ENCODE assay signal across 11 cellular contexts in genomic region chr12:45122776-45123380, GRCh38.
DNase-seq lines count a peak whose midpoint lies in the region; ATAC-seq and TF ChIP-seq lines count a peak whose summit lies in the region.
"Had no signal": no experiment of that assay in that cellular context is flagged by ENCODE, and none has a peak within 500 bp of the region (broad histone marks: within the 10 kb centered on the region; RNA-seq: fewer than 3 reads in every experiment).

No MANE protein-coding gene starts in this region.

- ATAC-seq in GM19035 (IDR thresholded peaks at IDR 0.05; ENCODE audit: unreplicated experiment) (no peak), HG03280 (IDR thresholded peaks at IDR 0.05; ENCODE audit: unreplicated experiment) (no peak), HG03469 (IDR thresholded peaks at IDR 0.05; ENCODE audit: unreplicated experiment) (no peak)
- ATAC-seq: activated T-helper 17 cell treated with anti-CD3 and anti-CD28 coated beads, Interleukin-2, amount 50 U/mL, for 72 hours had no signal

- no peaks in the 10 kb centered on the region for H3K4me1 Mint-ChIP-seq in endothelial cell (ENCODE audit: unreplicated experiment)
- H3K4me1 Mint-ChIP-seq: activated T-helper 17 cell treated with anti-CD3 and anti-CD28 coated beads, Interleukin-2, amount 50 U/mL, for 72 hours; CD4-positive, CD25-positive, alpha-beta regulatory T cell had no signal

- H3K9me3 Mint-ChIP-seq in endothelial cell (ENCODE audit: unreplicated experiment) = no peaks in the 10 kb centered on the region
- H3K9me3 Mint-ChIP-seq: activated T-helper 17 cell treated with anti-CD3 and anti-CD28 coated beads, Interleukin-2, amount 50 U/mL, for 72 hours had no signal

- TF ChIP-seq CTCF in endothelial cell (IDR thresholded peaks at IDR 0.05; ENCODE audit: unreplicated experiment) (no peak), retinal pigment epithelial cell (conservative IDR thresholded peaks at IDR 0.05; ENCODE audit: low read depth, low read length) (peak; percentile 71)

- peak; percentile 3 for DNase-seq in NCI-H2227 (lab: John Stamatoyannopoulos, UW; ENCODE audit: unreplicated experiment)
- DNase-seq in NCI-H2227 treated with DMSO at 0.1 percent for 48 hours (lab: John Stamatoyannopoulos, UW) = no peak
- peak; percentile 21 to 53 for DNase-seq in NCI-H526 (lab: John Stamatoyannopoulos, UW)
- DNase-seq in endothelial cell (ENCODE audit: low spot score) = peak; percentile 14
- peak; percentile 31 for DNase-seq in retinal pigment epithelial cell (ENCODE audit: low read depth)
- DNase-seq: CD4-positive, CD25-positive, alpha-beta regulatory T cell had no signal

- H3K4me3 Mint-ChIP-seq in endothelial cell (ENCODE audit: unreplicated experiment) = no peak overlapping the region
- H3K4me3 Mint-ChIP-seq: activated T-helper 17 cell treated with anti-CD3 and anti-CD28 coated beads, Interleukin-2, amount 50 U/mL, for 72 hours; CD4-positive, CD25-positive, alpha-beta regulatory T cell had no signal

- no peak overlapping the region for H3K27ac Mint-ChIP-seq in endothelial cell (ENCODE audit: unreplicated experiment)
- H3K27ac Mint-ChIP-seq: activated T-helper 17 cell treated with anti-CD3 and anti-CD28 coated beads, Interleukin-2, amount 50 U/mL, for 72 hours; CD4-positive, CD25-positive, alpha-beta regulatory T cell had no signal

- H3K27me3 Mint-ChIP-seq in endothelial cell (ENCODE audit: unreplicated experiment) = no peaks in the 10 kb centered on the region

- no peaks in the 10 kb centered on the region for H3K36me3 Mint-ChIP-seq in endothelial cell (ENCODE audit: low read depth, unreplicated experiment)
- H3K36me3 Mint-ChIP-seq: CD4-positive, CD25-positive, alpha-beta regulatory T cell had no signal

- no peak overlapping the region for H3K4me3 ChIP-seq in retinal pigment epithelial cell (ENCODE audit: low read length)
- H3K4me3 ChIP-seq: tibial nerve had no signal
